ENCODE assay signal across 22 cellular contexts in genomic region chr9:76846307-76846706, GRCh38.
"Had no signal": no experiment of that assay in that cellular context is flagged by ENCODE, and none has a peak within 500 bp of the region (broad histone marks: within the 10 kb centered on the region; RNA-seq: fewer than 3 reads in every experiment).

No MANE protein-coding gene starts in this region.

- H3K27ac Mint-ChIP-seq: activated naive CD4-positive, alpha-beta T cell treated with anti-CD3 and anti-CD28 coated beads for 36 hours; activated naive CD8-positive, alpha-beta T cell treated with anti-CD3 and anti-CD28 coated beads, Interleukin-2, amount 10 ng/mL, durations not matched to agents 7 days and 5 days; endodermal cell; natural killer cell treated with Interleukin-12 subunit alpha and Interleukin-12 subunit beta and Interleukin-15 and Interleukin-18, amount 100 ng/mL, for 72 hours; stimulated activated naive CD8-positive, alpha-beta T cell treated with anti-CD3 and anti-CD28 coated beads, Interleukin-15, Interleukin-2, amounts not matched to agents 100 ng/mL and 50 ng/mL, for 24 hours; WTC11 had no signal

- H3K4me3 ChIP-seq: left lung, lung, pancreas, psoas muscle, skin epidermis, vagina had no signal

- H3K9me3 Mint-ChIP-seq: activated naive CD4-positive, alpha-beta T cell treated with anti-CD3 and anti-CD28 coated beads for 36 hours; activated naive CD8-positive, alpha-beta T cell treated with anti-CD3 and anti-CD28 coated beads, Interleukin-2, amount 10 ng/mL, durations not matched to agents 7 days and 5 days; endodermal cell; natural killer cell treated with Interleukin-12 subunit alpha and Interleukin-12 subunit beta and Interleukin-15 and Interleukin-18, amount 100 ng/mL, for 72 hours; stimulated activated naive CD8-positive, alpha-beta T cell treated with anti-CD3 and anti-CD28 coated beads, Interleukin-15, Interleukin-2, amounts not matched to agents 100 ng/mL and 50 ng/mL, for 24 hours; WTC11 had no signal

- H3K27ac ChIP-seq: left lung, pancreas, psoas muscle, skin epidermis, vagina had no signal

- ATAC-seq: left lung; natural killer cell treated with Interleukin-12 subunit alpha and Interleukin-12 subunit beta and Interleukin-15 and Interleukin-18, amount 100 ng/mL, for 72 hours; pancreas; psoas muscle; right cardiac atrium; WTC11 had no signal

- H3K4me3 Mint-ChIP-seq: activated naive CD4-positive, alpha-beta T cell treated with anti-CD3 and anti-CD28 coated beads for 36 hours; activated naive CD8-positive, alpha-beta T cell treated with anti-CD3 and anti-CD28 coated beads, Interleukin-2, amount 10 ng/mL, durations not matched to agents 7 days and 5 days; endodermal cell; natural killer cell treated with Interleukin-12 subunit alpha and Interleukin-12 subunit beta and Interleukin-15 and Interleukin-18, amount 100 ng/mL, for 72 hours; stimulated activated naive CD8-positive, alpha-beta T cell treated with anti-CD3 and anti-CD28 coated beads, Interleukin-15, Interleukin-2, amounts not matched to agents 100 ng/mL and 50 ng/mL, for 24 hours; WTC11 had no signal

- H3K27me3 ChIP-seq: left lung, pancreas, vagina had no signal

- DNase-seq: activated CD4-positive, alpha-beta T cell treated with anti-CD3 and anti-CD28 coated beads, Interleukin-2, amount 50 U/mL, for 48 hours; activated naive CD4-positive, alpha-beta T cell treated with anti-CD3 and anti-CD28 coated beads for 36 hours; activated naive CD8-positive, alpha-beta T cell treated with anti-CD3 and anti-CD28 coated beads, Interleukin-2, amount 10 ng/mL, durations not matched to agents 7 days and 5 days; activated T-cell treated with anti-CD3 and anti-CD28 coated beads, Interleukin-2, amount 50 U/mL, for 48 hours; amniotic stem cell; cerebellar nuclear complex; cortex of kidney; endodermal cell; left lung; pancreas; psoas muscle; right cardiac atrium; stimulated activated CD4-positive, alpha-beta T cell treated with anti-CD3 and anti-CD28 coated beads, Interleukin-1b, Interleukin-23, amount 100 ng/mL, for 48 hours; T-helper 1 cell; T-helper 9 cell; trophoblast cell had no signal

- H3K36me3 Mint-ChIP-seq: activated naive CD8-positive, alpha-beta T cell treated with anti-CD3 and anti-CD28 coated beads, Interleukin-2, amount 10 ng/mL, durations not matched to agents 7 days and 5 days; natural killer cell treated with Interleukin-12 subunit alpha and Interleukin-12 subunit beta and Interleukin-15 and Interleukin-18, amount 100 ng/mL, for 72 hours had no signal

- H3K4me1 Mint-ChIP-seq: activated naive CD8-positive, alpha-beta T cell treated with anti-CD3 and anti-CD28 coated beads, Interleukin-2, amount 10 ng/mL, durations not matched to agents 7 days and 5 days; endodermal cell; WTC11 had no signal

- H3K36me3 ChIP-seq: left lung, pancreas, vagina had no signal

- H3K9me3 ChIP-seq: left lung, pancreas, psoas muscle, vagina had no signal

- H3K4me1 ChIP-seq: left lung, pancreas, psoas muscle, vagina had no signal
